13 cellular contexts compared by ENCODE assay signal in the genomic region with DNA sequence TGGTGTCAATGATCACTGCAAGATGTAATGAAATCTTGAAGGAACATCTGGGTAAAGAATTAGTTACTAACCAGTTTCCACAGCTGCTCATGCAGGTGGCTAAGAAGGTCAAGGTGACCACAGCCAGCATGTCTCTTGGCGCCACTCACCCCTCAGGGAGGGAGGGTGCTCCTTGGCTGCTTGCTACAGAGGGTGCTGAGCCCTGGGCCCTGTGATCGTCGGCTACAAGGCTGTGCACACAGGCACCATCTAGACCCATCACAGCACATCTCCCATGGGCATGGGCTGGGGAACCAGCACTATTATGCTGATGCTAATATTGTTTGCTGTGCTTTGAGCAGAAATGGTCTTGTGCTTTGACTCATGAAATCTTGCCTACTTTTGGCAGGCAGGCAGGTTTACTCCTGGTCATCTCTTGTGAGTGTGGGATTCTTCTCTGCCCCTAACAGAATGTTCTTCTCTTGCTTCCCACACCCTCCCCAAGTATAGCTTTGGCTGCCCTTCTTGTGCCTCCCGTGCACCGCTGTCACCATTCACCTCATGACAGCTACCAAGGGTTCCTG. TPM values are rescaled to one million over a fixed set of nuclear protein-coding genes. Genes with fewer than 3 reads are reported as not detected.
DNase-seq lines count a peak whose midpoint lies in the region; ATAC-seq and TF ChIP-seq lines count a peak whose summit lies in the region.
"Had no signal": no experiment of that assay in that cellular context is flagged by ENCODE, and none has a peak within 500 bp of the region (broad histone marks: within the 10 kb centered on the region; RNA-seq: fewer than 3 reads in every experiment).

No MANE protein-coding gene starts in this region.

- no peaks in the 10 kb centered on the region for H3K9me3 Mint-ChIP-seq in neural progenitor cell
- H3K9me3 Mint-ChIP-seq: activated T-helper 17 cell treated with anti-CD3 and anti-CD28 coated beads, Interleukin-2, amount 50 U/mL, for 72 hours had no signal

- H3K4me1 ChIP-seq in right cardiac atrium (ENCODE audit: control insufficient read depth, insufficient read depth, low read length): no peaks in the 10 kb centered on the region
- H3K4me1 ChIP-seq in neural progenitor cell: no peaks in the 10 kb centered on the region

- ATAC-seq in GM21423 (IDR thresholded peaks at IDR 0.05; ENCODE audit: unreplicated experiment) (peak; percentile 76), right cardiac atrium (peak; percentile 92 to 95), GM21576 (IDR thresholded peaks at IDR 0.05; ENCODE audit: unreplicated experiment) (no peak)
- ATAC-seq: activated CD4-positive, CD25-positive, alpha-beta regulatory T cell treated with anti-CD3 and anti-CD28 coated beads, Interleukin-2, amount 50 U/mL, for 24 hours; activated T-helper 17 cell treated with anti-CD3 and anti-CD28 coated beads, Interleukin-2, amount 50 U/mL, for 72 hours had no signal

- intact Hi-C loops in right cardiac atrium (cut with DNase I): no loop called here

- H3K4me1 Mint-ChIP-seq in neural progenitor cell: no peaks in the 10 kb centered on the region

- H3K79me2 ChIP-seq in neural progenitor cell (ENCODE audit: low read depth): no peaks in the 10 kb centered on the region

- peak overlapping the region; percentile 52 for H3K27ac ChIP-seq in right cardiac atrium (ENCODE audit: low read length)
- H3K27ac ChIP-seq in neural progenitor cell: no peak overlapping the region
- H3K27ac ChIP-seq: ovary had no signal

- H3K4me2 ChIP-seq in neural progenitor cell: no peak overlapping the region

- H3K27me3 ChIP-seq in right cardiac atrium (ENCODE audit: control insufficient read depth, insufficient read depth) (no peaks in the 10 kb centered on the region), neural progenitor cell (no peaks in the 10 kb centered on the region)
- H3K27me3 ChIP-seq: ovary had no signal

- H3K27me3 Mint-ChIP-seq in neural progenitor cell (ENCODE audit: insufficient read depth, low read depth): peaks cover 2% of the 10 kb centered on the region
- H3K27me3 Mint-ChIP-seq: activated T-helper 17 cell treated with anti-CD3 and anti-CD28 coated beads, Interleukin-2, amount 50 U/mL, for 72 hours had no signal

- H2AFZ ChIP-seq in neural progenitor cell (replicated peaks): no peak overlapping the region

- H3K4me3 ChIP-seq in right cardiac atrium (ENCODE audit: low read length) (no peak overlapping the region), neural progenitor cell (no peak overlapping the region)
- H3K4me3 ChIP-seq: ovary had no signal

- WGBS in right cardiac atrium: 65% methylated on average over 5 of the region's 5 CpGs

- no peaks in the 10 kb centered on the region for H3F3A ChIP-seq in neural progenitor cell (ENCODE audit: low read depth)

- no peaks in the 10 kb centered on the region for H3K36me3 ChIP-seq in neural progenitor cell
- H3K36me3 ChIP-seq: ovary had no signal

- no peaks in the 10 kb centered on the region for H4K20me1 ChIP-seq in neural progenitor cell (ENCODE audit: low read depth)

- DNase-seq in Ammon's horn (ENCODE audit: low spot score): peak; percentile 45
- peak; percentile 50 for DNase-seq in NAMALWA (ENCODE audit: low spot score)
- DNase-seq in right cardiac atrium: peak in 2 of 3 donors; percentile 27 to 57
- DNase-seq in neural progenitor cell (ENCODE audit: low spot score): no peak
- DNase-seq in SKM-1 (lab: John Stamatoyannopoulos, UW; ENCODE audit: unreplicated experiment): no peak
- DNase-seq in HuH-7.5 (ENCODE audit: low spot score): no peak
- DNase-seq: NCI-H510A; stimulated activated CD4-positive, alpha-beta T cell treated with anti-CD3 and anti-CD28 coated beads, Interleukin-4, amount 100 ng/mL, for 1 hour had no signal

- H3K9me3 ChIP-seq in right cardiac atrium (ENCODE audit: control insufficient read depth, low read length) (no peaks in the 10 kb centered on the region), neural progenitor cell (ENCODE audit: low read depth) (no peaks in the 10 kb centered on the region)
- H3K9me3 ChIP-seq: ovary had no signal

- peaks cover 17% of the 10 kb centered on the region for H3K36me3 Mint-ChIP-seq in neural progenitor cell

- no peak for TF ChIP-seq CTCF in neural progenitor cell (IDR thresholded peaks at IDR 0.05)

- H3K4me3 Mint-ChIP-seq in neural progenitor cell: no peak overlapping the region
- H3K4me3 Mint-ChIP-seq: activated T-helper 17 cell treated with anti-CD3 and anti-CD28 coated beads, Interleukin-2, amount 50 U/mL, for 72 hours had no signal

- H3K9ac ChIP-seq in neural progenitor cell: no peak overlapping the region

- H3K27ac Mint-ChIP-seq in neural progenitor cell: no peak overlapping the region
- H3K27ac Mint-ChIP-seq: activated T-helper 17 cell treated with anti-CD3 and anti-CD28 coated beads, Interleukin-2, amount 50 U/mL, for 72 hours had no signal

RNA-seq across cellular contexts. Expression of a gene that starts 36.4 kb away (rescaled TPM):
- total RNA-seq in right cardiac atrium (10 to 100 TPM; 22.0 to 29.4 (median 23.9) TPM), neural progenitor cell (ENCODE audit: low replicate concordance) (7.4 and 11.4 TPM in 2 replicates)
- 25.8 TPM for polyA plus RNA-seq in right cardiac atrium

RNA-seq across cellular contexts. Expression of a gene that starts 38.0 kb away (rescaled TPM):
- total RNA-seq in right cardiac atrium (10 to 100 TPM; 24.8 to 33.3 (median 26.1) TPM), neural progenitor cell (ENCODE audit: low replicate concordance) (48.7 and 84.2 TPM in 2 replicates)
- 24.4 TPM for polyA plus RNA-seq in right cardiac atrium

Comparison
In these comparisons a context has a peak if more than half of its experiments do, and no peak if none do; other contexts are left out.
1. DNase-seq: peak in Ammon's horn (single experiment), NAMALWA (single experiment) and right cardiac atrium (2 of 3); none in neural progenitor cell (single experiment), SKM-1 (single experiment) and HuH-7.5 (single experiment).